In genomic region chr13:75319244-75319643, GRCh38 we compare ENCODE assay signal across 13 cellular contexts.
DNase-seq lines count a peak whose midpoint lies in the region; ATAC-seq and TF ChIP-seq lines count a peak whose summit lies in the region.
"Had no signal": no experiment of that assay in that cellular context is flagged by ENCODE, and none has a peak within 500 bp of the region (broad histone marks: within the 10 kb centered on the region; RNA-seq: fewer than 3 reads in every experiment).

No MANE protein-coding gene starts in this region.

- H3K4me1 ChIP-seq in CD4-positive, CD25-positive, alpha-beta regulatory T cell (ENCODE audit: control insufficient read depth, insufficient read depth, low read length, poor library complexity, severe bottlenecking): peaks cover 78% of the 10 kb centered on the region

- TF ChIP-seq CTCF in HFFc6 (IDR thresholded peaks at IDR 0.05): no peak

- no peaks in the 10 kb centered on the region for H3K9me3 Mint-ChIP-seq in CD4-positive, CD25-positive, alpha-beta regulatory T cell
- H3K9me3 Mint-ChIP-seq in HFFc6: no peaks in the 10 kb centered on the region
- H3K9me3 Mint-ChIP-seq in activated T-helper 2 cell treated with anti-CD3 and anti-CD28 coated beads, Interferon-gamma antibody, Interleukin-2, Interleukin-4, amounts not matched to agents 10 μg/mL and 5 μg/mL and 100 μg/mL, durations not matched to agents 14 hours and 24 hours and 36 hours: peaks cover 4% of the 10 kb centered on the region
- H3K9me3 Mint-ChIP-seq: CD8-positive, alpha-beta memory T cell had no signal

- no peaks in the 10 kb centered on the region for H3K27me3 Mint-ChIP-seq in CD4-positive, CD25-positive, alpha-beta regulatory T cell
- H3K27me3 Mint-ChIP-seq in HFFc6 (ENCODE audit: insufficient read depth): no peaks in the 10 kb centered on the region
- no peaks in the 10 kb centered on the region for H3K27me3 Mint-ChIP-seq in activated T-helper 2 cell treated with anti-CD3 and anti-CD28 coated beads, Interferon-gamma antibody, Interleukin-2, Interleukin-4, amounts not matched to agents 10 μg/mL and 5 μg/mL and 100 μg/mL, durations not matched to agents 14 hours and 24 hours and 36 hours (ENCODE audit: low read depth)

- peak overlapping the region; percentile 91 for H3K4me3 ChIP-seq in CD4-positive, CD25-positive, alpha-beta regulatory T cell (ENCODE audit: low read depth, low read length)

- peak overlapping the region; percentile 75 for H3K27ac ChIP-seq in CD4-positive, CD25-positive, alpha-beta regulatory T cell (ENCODE audit: insufficient read depth, low read length, poor library complexity, severe bottlenecking)
- H3K27ac ChIP-seq: VCaP had no signal

- no peak for ATAC-seq in CD4-positive, CD25-positive, alpha-beta regulatory T cell (ENCODE audit: low read depth in 2 of 2)
- no peak for ATAC-seq in HG03159 (IDR thresholded peaks at IDR 0.05; ENCODE audit: unreplicated experiment)
- ATAC-seq in GM19452 (IDR thresholded peaks at IDR 0.05; ENCODE audit: unreplicated experiment): no peak

- peak overlapping the region; percentile 44 to 98 (median 84) for H3K27ac Mint-ChIP-seq in CD4-positive, CD25-positive, alpha-beta regulatory T cell
- peak overlapping the region; percentile 59 for H3K27ac Mint-ChIP-seq in HFFc6
- H3K27ac Mint-ChIP-seq in activated T-helper 2 cell treated with anti-CD3 and anti-CD28 coated beads, Interferon-gamma antibody, Interleukin-2, Interleukin-4, amounts not matched to agents 10 μg/mL and 5 μg/mL and 100 μg/mL, durations not matched to agents 14 hours and 24 hours and 36 hours: peak overlapping the region; percentile 92

- H3K9me3 ChIP-seq in CD4-positive, CD25-positive, alpha-beta regulatory T cell (ENCODE audit: control insufficient read depth in 2 of 2, low read length in 2 of 2): no peaks in the 10 kb centered on the region

- no peak for DNase-seq in CD4-positive, CD25-positive, alpha-beta regulatory T cell
- peak; percentile 19 for DNase-seq in HFFc6
- DNase-seq in activated T-helper 2 cell treated with anti-CD3 and anti-CD28 coated beads, Interferon-gamma antibody, Interleukin-2, Interleukin-4, amounts not matched to agents 10 μg/mL and 5 μg/mL and 100 μg/mL, durations not matched to agents 14 hours and 24 hours and 36 hours (ENCODE audit: low spot score): no peak
- peak; percentile 33 to 76 for DNase-seq in lung microvascular endothelial cell (ENCODE audit: low read depth in 2 of 2)
- no peak for DNase-seq in NAMALWA (ENCODE audit: low spot score)
- DNase-seq: activated gamma-delta T cell; CD8-positive, alpha-beta memory T cell; NCI-H526; right cardiac atrium; Right ventricle myocardium superior had no signal

- H3K36me3 Mint-ChIP-seq in CD4-positive, CD25-positive, alpha-beta regulatory T cell: peaks cover 3% of the 10 kb centered on the region
- H3K36me3 Mint-ChIP-seq in HFFc6 (ENCODE audit: low read depth): no peaks in the 10 kb centered on the region; the same call in 1 of the 2 replicates
- peaks cover 35% of the 10 kb centered on the region for H3K36me3 Mint-ChIP-seq in activated T-helper 2 cell treated with anti-CD3 and anti-CD28 coated beads, Interferon-gamma antibody, Interleukin-2, Interleukin-4, amounts not matched to agents 10 μg/mL and 5 μg/mL and 100 μg/mL, durations not matched to agents 14 hours and 24 hours and 36 hours (ENCODE audit: low read depth)

- H3K4me1 Mint-ChIP-seq in CD4-positive, CD25-positive, alpha-beta regulatory T cell: peaks cover 49 to 71% (median 59%) of the 10 kb centered on the region in 4 donors
- H3K4me1 Mint-ChIP-seq in HFFc6 (ENCODE audit: low read depth): peaks cover 38% of the 10 kb centered on the region
- H3K4me1 Mint-ChIP-seq in activated T-helper 2 cell treated with anti-CD3 and anti-CD28 coated beads, Interferon-gamma antibody, Interleukin-2, Interleukin-4, amounts not matched to agents 10 μg/mL and 5 μg/mL and 100 μg/mL, durations not matched to agents 14 hours and 24 hours and 36 hours (ENCODE audit: low read depth): peaks cover 65% of the 10 kb centered on the region

- H3K27me3 ChIP-seq in CD4-positive, CD25-positive, alpha-beta regulatory T cell (ENCODE audit: control insufficient read depth, insufficient read depth, low read length): no peaks in the 10 kb centered on the region

- H3K4me3 Mint-ChIP-seq in CD4-positive, CD25-positive, alpha-beta regulatory T cell: peak overlapping the region; percentile 44 to 98 (median 65)
- H3K4me3 Mint-ChIP-seq in HFFc6: no peak overlapping the region
- H3K4me3 Mint-ChIP-seq in activated T-helper 2 cell treated with anti-CD3 and anti-CD28 coated beads, Interferon-gamma antibody, Interleukin-2, Interleukin-4, amounts not matched to agents 10 μg/mL and 5 μg/mL and 100 μg/mL, durations not matched to agents 14 hours and 24 hours and 36 hours (ENCODE audit: low read depth): peak overlapping the region; percentile 30
- H3K4me3 Mint-ChIP-seq: CD8-positive, alpha-beta memory T cell had no signal

- H3K36me3 ChIP-seq in CD4-positive, CD25-positive, alpha-beta regulatory T cell (ENCODE audit: control insufficient read depth, insufficient read depth, low read length): no peaks in the 10 kb centered on the region

- intact Hi-C loops in activated T-helper 2 cell treated with anti-CD3 and anti-CD28 coated beads, Interferon-gamma antibody, Interleukin-2, Interleukin-4, amounts not matched to agents 10 μg/mL and 5 μg/mL and 100 μg/mL, durations not matched to agents 14 hours and 24 hours and 36 hours (cut with micrococcal nuclease): loop anchor here (2.0 to 10.0 kb wide), 2 partner anchors 48 to 1706 kb away; partner anchors contain the start of gene FBXL3

Comparison
In these comparisons a context has a peak if more than half of its experiments do, and no peak if none do; other contexts are left out.
1. DNase-seq: peak in HFFc6 (single experiment) and lung microvascular endothelial cell (2 of 2); none in CD4-positive, CD25-positive, alpha-beta regulatory T cell (0 of 3), activated T-helper 2 cell treated with anti-CD3 and anti-CD28 coated beads, Interferon-gamma antibody, Interleukin-2, Interleukin-4, amounts not matched to agents 10 μg/mL and 5 μg/mL and 100 μg/mL, durations not matched to agents 14 hours and 24 hours and 36 hours (single experiment) and NAMALWA (single experiment).
2. Peak in every context shown above with its lines, with median percentiles within 50 percentile points of each other: H3K27ac Mint-ChIP-seq.